ENCODE assay signal across 8 cellular contexts in the genomic region with DNA sequence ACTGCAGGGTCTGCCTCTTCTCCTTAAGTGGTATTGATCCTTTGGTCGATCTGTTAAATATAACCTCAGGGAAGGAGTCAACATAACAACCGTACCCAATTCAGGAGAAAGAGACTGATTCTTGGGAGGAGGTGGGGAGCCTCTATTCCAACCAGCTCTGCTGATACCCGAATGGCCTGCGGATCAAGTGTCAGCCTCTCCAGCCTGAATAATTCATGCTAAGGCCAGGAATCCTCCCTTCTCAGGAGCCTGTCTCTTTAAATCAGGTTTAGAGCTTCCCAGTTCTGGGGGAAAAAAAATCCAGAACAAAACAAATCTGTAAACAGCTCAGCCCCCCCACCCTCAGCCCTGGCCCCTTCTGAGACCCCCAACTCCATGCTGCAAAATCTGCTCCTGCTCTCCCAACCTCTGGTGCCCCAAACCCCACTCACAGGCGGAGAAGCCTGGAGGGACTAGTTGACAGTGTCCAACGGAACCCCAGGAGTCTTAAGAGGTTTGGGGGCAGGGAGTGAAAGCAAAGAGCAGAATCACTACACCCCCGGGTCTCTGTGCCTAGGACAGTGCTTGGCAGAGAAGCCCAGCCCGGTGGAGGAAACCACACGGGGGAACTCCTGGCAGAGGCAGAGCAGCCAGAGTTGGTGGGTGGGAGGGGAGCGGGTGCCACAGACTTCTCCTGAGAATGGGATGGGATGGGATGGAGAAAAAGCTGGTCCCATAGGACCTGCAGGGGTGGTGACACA. TPM values are rescaled to one million over a fixed set of nuclear protein-coding genes. Genes with fewer than 3 reads are reported as not detected.
DNase-seq lines count a peak whose midpoint lies in the region; ATAC-seq and TF ChIP-seq lines count a peak whose summit lies in the region.
"Had no signal": no experiment of that assay in that cellular context is flagged by ENCODE, and none has a peak within 500 bp of the region (broad histone marks: within the 10 kb centered on the region; RNA-seq: fewer than 3 reads in every experiment).

No MANE protein-coding gene starts in this region.

- no peak for DNase-seq in CD4-positive, alpha-beta memory T cell
- DNase-seq in HCT116 (ENCODE audit: low read depth, low spot score) = no peak
- no peak for DNase-seq in chondrocyte (ENCODE audit: low spot score)
- DNase-seq in SKM-1 treated with dmso at 0.1 percent for 144 hours (lab: John Stamatoyannopoulos, UW; ENCODE audit: unreplicated experiment) = no peak
- DNase-seq in cerebellum (ENCODE audit: low spot score) = no peak

- intact Hi-C loops in CD4-positive, alpha-beta memory T cell (cut with micrococcal nuclease) = loop anchor here (2.0 to 5.0 kb wide), 2 partner anchors 38 to 311 kb away; no protein-coding TSS in a partner anchor
- intact Hi-C loops in HCT116 (cut with micrococcal nuclease) = loop anchor here (2.0 kb wide), 2 partner anchors 99 to 311 kb away; no protein-coding TSS in a partner anchor

- TF ChIP-seq POLR2A in HCT116 (IDR thresholded peaks at IDR 0.05; ENCODE audit: borderline replicate concordance, extremely low read depth, insufficient read depth, insufficient read length) = no peak

- H3K4me1 ChIP-seq in CD4-positive, alpha-beta memory T cell (ENCODE audit: insufficient read depth, low read length) = peaks cover 14% of the 10 kb centered on the region
- peaks cover 6 to 16% of the 10 kb centered on the region in 2 experiments; a peak in 3 of 4 replicates for H3K4me1 ChIP-seq in HCT116 (ENCODE audit: control insufficient read depth in 1 of 2, insufficient read depth in 2 of 2, low read length in 2 of 2)

- no peak overlapping the region for H3K9ac ChIP-seq in HCT116 (ENCODE audit: low read length)

- peaks cover 26 to 27% of the 10 kb centered on the region in 2 donors for H3K27me3 Mint-ChIP-seq in CD4-positive, alpha-beta memory T cell
- H3K27me3 Mint-ChIP-seq in chondrocyte (ENCODE audit: low read depth) (peaks cover 31% of the 10 kb centered on the region), nephron (ENCODE audit: low read depth) (peaks cover 82% of the 10 kb centered on the region)

- TF ChIP-seq RAD21 in HCT116 (IDR thresholded peaks at IDR 0.05; ENCODE audit: low read depth) = no peak

- no peak overlapping the region for H2AFZ ChIP-seq in HCT116 (ENCODE audit: low read depth, low read length, poor library complexity, severe bottlenecking)

- peak overlapping the region; percentile 59 to 82 (median 76) for H3K4me3 Mint-ChIP-seq in CD4-positive, alpha-beta memory T cell
- H3K4me3 Mint-ChIP-seq in chondrocyte (ENCODE audit: unreplicated experiment) = peak overlapping the region; percentile 69
- H3K4me3 Mint-ChIP-seq in nephron = peak overlapping the region; percentile 72 to 80 (median 79)

- H3K36me3 ChIP-seq in CD4-positive, alpha-beta memory T cell (ENCODE audit: insufficient read depth, low read length) = no peaks in the 10 kb centered on the region
- H3K36me3 ChIP-seq in HCT116 (ENCODE audit: control insufficient read depth in 1 of 2, insufficient read depth in 2 of 2, low read length in 2 of 2) = no peaks in the 10 kb centered on the region
- H3K36me3 ChIP-seq: thyroid gland had no signal

- no peaks in the 10 kb centered on the region for H3K36me3 Mint-ChIP-seq in CD4-positive, alpha-beta memory T cell
- H3K36me3 Mint-ChIP-seq in chondrocyte (ENCODE audit: low read depth) (no peaks in the 10 kb centered on the region), nephron (ENCODE audit: low read depth) (no peaks in the 10 kb centered on the region)

- no peaks in the 10 kb centered on the region for H3K9me3 Mint-ChIP-seq in CD4-positive, alpha-beta memory T cell
- H3K9me3 Mint-ChIP-seq in chondrocyte (ENCODE audit: low read depth) (no peaks in the 10 kb centered on the region), nephron (no peaks in the 10 kb centered on the region)

- ATAC-seq in HCT116 (no peak), GM19324 (IDR thresholded peaks at IDR 0.05; ENCODE audit: low FRiP score, unreplicated experiment) (no peak)

- peak overlapping the region in 2 of 7 donors; percentile 48 to 49 for H3K27ac Mint-ChIP-seq in CD4-positive, alpha-beta memory T cell
- H3K27ac Mint-ChIP-seq in chondrocyte (ENCODE audit: unreplicated experiment) (no peak overlapping the region), nephron (no peak overlapping the region)

- TSS peak; percentile 28 for BruUV-seq in HCT116 (replicated peaks; lab: Mats Ljungman, UMichigan)

- no peaks in the 10 kb centered on the region for H3K9me2 ChIP-seq in HCT116 (ENCODE audit: insufficient read depth)

- RAD21 ChIA-PET in HCT116 (lab: Charles Lee; ENCODE audit: low non-redundant PET in 1 of 2, low total read pairs in 2 of 2, uncharacterized antibody in 2 of 2, unreplicated experiment in 2 of 2) = no interaction called here

- CTCF ChIA-PET in CD4-positive, alpha-beta memory T cell (lab: Charles Lee; ENCODE audit: partially characterized antibody) = interaction anchor here (0.6 to 17.1 kb wide), 6 partner anchors 9 to 97 kb away, joined by 3 to 567 read pairs (median 20); no protein-coding TSS in a partner anchor
- CTCF ChIA-PET in HCT116 (lab: Charles Lee) = interaction anchor here (0.8 to 4.7 kb wide), 4 partner anchors 9 to 97 kb away, joined by 3 to 70 read pairs (median 5); no protein-coding TSS in a partner anchor

- no peaks in the 10 kb centered on the region for H3K9me3 ChIP-seq in CD4-positive, alpha-beta memory T cell (ENCODE audit: control insufficient read depth in 1 of 2, low read length in 2 of 2)
- H3K9me3 ChIP-seq in HCT116 (ENCODE audit: control insufficient read depth in 1 of 2, insufficient read depth in 1 of 2, low read depth in 1 of 2, low read length in 2 of 2) = no peaks in the 10 kb centered on the region
- H3K9me3 ChIP-seq: thyroid gland had no signal

- POLR2A ChIA-PET in CD4-positive, alpha-beta memory T cell (lab: Charles Lee; ENCODE audit: partially characterized antibody) = interaction anchor here (3.2 kb wide), 1 partner anchor 99 kb away, joined by 20 read pairs; no protein-coding TSS in a partner anchor
- POLR2A ChIA-PET in HCT116 (lab: Charles Lee) = no interaction called here

- peak overlapping the region in 1 of 2 donors; percentile 34 for H3K4me3 ChIP-seq in CD4-positive, alpha-beta memory T cell (ENCODE audit: low read length in 2 of 2)
- peak overlapping the region in 1 of 2 experiments; percentile 37; a peak in 1 of 4 replicates for H3K4me3 ChIP-seq in HCT116 (replicated peaks in 1 of 2; ENCODE audit: low read depth in 1 of 2, low read length in 2 of 2)

- H3K27me3 ChIP-seq in CD4-positive, alpha-beta memory T cell (ENCODE audit: insufficient read depth, low read length) = peaks cover 16% of the 10 kb centered on the region
- no peaks in the 10 kb centered on the region for H3K27me3 ChIP-seq in HCT116 (ENCODE audit: insufficient read depth, low read length)
- H3K27me3 ChIP-seq: thyroid gland had no signal

- no peak overlapping the region for H3K27ac ChIP-seq in CD4-positive, alpha-beta memory T cell (ENCODE audit: low read depth, low read length)
- H3K27ac ChIP-seq in HCT116 (ENCODE audit: low read depth, low read length) = no peak overlapping the region
- H3K27ac ChIP-seq: thyroid gland had no signal

- H3K4me2 ChIP-seq in HCT116 (ENCODE audit: low read length) = peak overlapping the region; percentile 83

- no peaks in the 10 kb centered on the region for H3K79me2 ChIP-seq in HCT116 (ENCODE audit: insufficient read depth, low read length)

- H3K4me1 Mint-ChIP-seq in CD4-positive, alpha-beta memory T cell = peaks cover 1 to 16% (median 5%) of the 10 kb centered on the region in 4 donors
- H3K4me1 Mint-ChIP-seq in chondrocyte (ENCODE audit: low read depth) (peaks cover 15% of the 10 kb centered on the region), nephron (peaks cover 6% of the 10 kb centered on the region)

- TF ChIP-seq CTCF in HCT116 (IDR thresholded peaks at IDR 0.05 in 2 of 3, conservative IDR thresholded peaks at IDR 0.05 in 1 of 3; ENCODE audit: borderline replicate concordance in 1 of 3, insufficient read depth in 1 of 3, low read depth in 2 of 3, low read length in 2 of 3) = no peak
- no peak for TF ChIP-seq CTCF in chondrocyte (IDR thresholded peaks at IDR 0.05)
- no peak for TF ChIP-seq CTCF in nephron (IDR thresholded peaks at IDR 0.05; ENCODE audit: unreplicated experiment in 3 of 3)

- H4K20me1 ChIP-seq in HCT116 (ENCODE audit: insufficient read depth) = no peaks in the 10 kb centered on the region

TF ChIP-seq in HCT116, 20 proteins besides CTCF, POLR2A, EP300 and RAD21:
- no peak for TF ChIP-seq ZNF274 (IDR thresholded peaks at IDR 0.05; ENCODE audit: low read depth, low read length)
- TF ChIP-seq REST (IDR thresholded peaks at IDR 0.05; ENCODE audit: low read depth) = no peak
- TF ChIP-seq, protein P1, sequence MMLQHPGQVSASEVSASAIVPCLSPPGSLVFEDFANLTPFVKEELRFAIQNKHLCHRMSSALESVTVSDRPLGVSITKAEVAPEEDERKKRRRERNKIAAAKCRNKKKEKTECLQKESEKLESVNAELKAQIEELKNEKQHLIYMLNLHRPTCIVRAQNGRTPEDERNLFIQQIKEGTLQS (IDR thresholded peaks at IDR 0.05) = no peak
- TF ChIP-seq FOSL1 (IDR thresholded peaks at IDR 0.05; ENCODE audit: low read depth) = no peak

RNA-seq across cellular contexts. Expression of gene TPBGL, which starts 0.9 kb away (rescaled TPM):
- under 1 TPM; 0.15 to 0.22 TPM for total RNA-seq in CD4-positive, alpha-beta memory T cell
- under 1 TPM; 0.10 to 0.30 TPM for polyA plus RNA-seq in CD4-positive, alpha-beta memory T cell
- total RNA-seq in HCT116 (2021; ENCODE audit: unreplicated experiment) (0.12 TPM), chondrocyte (0.24 to 0.82 TPM (median 0.74 TPM) in 3 replicates), cerebellum (0.09 TPM)
- 0.16 and 0.25 TPM in 2 replicates for polyA plus RNA-seq in HCT116 (2012)
